In the genomic region with DNA sequence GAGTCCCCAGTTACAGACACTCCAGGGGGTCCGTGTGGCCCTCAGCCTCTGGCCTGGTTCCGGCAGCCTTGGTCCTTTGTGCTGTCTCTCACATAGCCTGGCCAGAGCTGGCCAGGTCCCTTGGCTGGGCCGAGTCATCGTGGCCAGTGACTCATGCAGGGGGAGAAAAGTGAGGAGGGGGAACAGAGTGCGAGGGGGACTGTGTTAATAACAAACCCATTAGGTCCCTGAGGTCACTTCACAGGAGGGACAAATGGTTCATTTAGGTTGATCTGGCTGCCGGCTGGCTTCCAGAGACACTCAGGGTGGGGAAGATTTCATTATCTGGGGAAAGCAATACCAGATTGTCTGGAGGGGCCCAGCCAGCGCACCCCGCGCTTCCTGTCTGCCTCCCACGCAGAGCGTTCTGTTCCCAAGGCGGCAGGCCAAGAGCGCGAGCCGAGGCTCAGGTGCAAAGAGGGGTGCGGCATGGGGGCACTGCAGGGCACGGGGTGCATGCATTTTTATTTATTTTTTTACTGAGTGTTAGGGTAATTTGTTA, we compare ENCODE assay signal across 1 cellular context.
TF ChIP-seq lines count a peak whose summit lies in the region.

No MANE protein-coding gene starts in this region.

TF ChIP-seq in K562, 482 proteins besides CTCF, POLR2A, EP300 and RAD21 (continued from another document):
- TF ChIP-seq, protein P1, sequence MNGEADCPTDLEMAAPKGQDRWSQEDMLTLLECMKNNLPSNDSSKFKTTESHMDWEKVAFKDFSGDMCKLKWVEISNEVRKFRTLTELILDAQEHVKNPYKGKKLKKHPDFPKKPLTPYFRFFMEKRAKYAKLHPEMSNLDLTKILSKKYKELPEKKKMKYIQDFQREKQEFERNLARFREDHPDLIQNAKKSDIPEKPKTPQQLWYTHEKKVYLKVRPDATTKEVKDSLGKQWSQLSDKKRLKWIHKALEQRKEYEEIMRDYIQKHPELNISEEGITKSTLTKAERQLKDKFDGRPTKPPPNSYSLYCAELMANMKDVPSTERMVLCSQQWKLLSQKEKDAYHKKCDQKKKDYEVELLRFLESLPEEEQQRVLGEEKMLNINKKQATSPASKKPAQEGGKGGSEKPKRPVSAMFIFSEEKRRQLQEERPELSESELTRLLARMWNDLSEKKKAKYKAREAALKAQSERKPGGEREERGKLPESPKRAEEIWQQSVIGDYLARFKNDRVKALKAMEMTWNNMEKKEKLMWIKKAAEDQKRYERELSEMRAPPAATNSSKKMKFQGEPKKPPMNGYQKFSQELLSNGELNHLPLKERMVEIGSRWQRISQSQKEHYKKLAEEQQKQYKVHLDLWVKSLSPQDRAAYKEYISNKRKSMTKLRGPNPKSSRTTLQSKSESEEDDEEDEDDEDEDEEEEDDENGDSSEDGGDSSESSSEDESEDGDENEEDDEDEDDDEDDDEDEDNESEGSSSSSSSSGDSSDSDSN (IDR thresholded peaks at IDR 0.05; ENCODE audit: borderline replicate concordance in 1 of 2, low read depth in 2 of 2, low read length in 2 of 2), result peak in 1 of 2 experiments; percentile 42; a peak in 1 of 4 replicates
- TF ChIP-seq, protein P2, sequence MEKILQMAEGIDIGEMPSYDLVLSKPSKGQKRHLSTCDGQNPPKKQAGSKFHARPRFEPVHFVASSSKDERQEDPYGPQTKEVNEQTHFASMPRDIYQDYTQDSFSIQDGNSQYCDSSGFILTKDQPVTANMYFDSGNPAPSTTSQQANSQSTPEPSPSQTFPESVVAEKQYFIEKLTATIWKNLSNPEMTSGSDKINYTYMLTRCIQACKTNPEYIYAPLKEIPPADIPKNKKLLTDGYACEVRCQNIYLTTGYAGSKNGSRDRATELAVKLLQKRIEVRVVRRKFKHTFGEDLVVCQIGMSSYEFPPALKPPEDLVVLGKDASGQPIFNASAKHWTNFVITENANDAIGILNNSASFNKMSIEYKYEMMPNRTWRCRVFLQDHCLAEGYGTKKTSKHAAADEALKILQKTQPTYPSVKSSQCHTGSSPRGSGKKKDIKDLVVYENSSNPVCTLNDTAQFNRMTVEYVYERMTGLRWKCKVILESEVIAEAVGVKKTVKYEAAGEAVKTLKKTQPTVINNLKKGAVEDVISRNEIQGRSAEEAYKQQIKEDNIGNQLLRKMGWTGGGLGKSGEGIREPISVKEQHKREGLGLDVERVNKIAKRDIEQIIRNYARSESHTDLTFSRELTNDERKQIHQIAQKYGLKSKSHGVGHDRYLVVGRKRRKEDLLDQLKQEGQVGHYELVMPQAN (IDR thresholded peaks at IDR 0.05; ENCODE audit: borderline replicate concordance), result 0 out of 2 replicates have a peak, but pooled peaks have one; percentile 21
- no peak for TF ChIP-seq SIN3A (IDR thresholded peaks at IDR 0.05; ENCODE audit: borderline replicate concordance in 2 of 2, control insufficient read depth in 1 of 2, low read depth in 2 of 2, low read length in 2 of 2)
- no peak for TF ChIP-seq ZNF764 (CRISPR knock-in tag; IDR thresholded peaks at IDR 0.05; ENCODE audit: low read depth)
- TF ChIP-seq, protein P3, sequence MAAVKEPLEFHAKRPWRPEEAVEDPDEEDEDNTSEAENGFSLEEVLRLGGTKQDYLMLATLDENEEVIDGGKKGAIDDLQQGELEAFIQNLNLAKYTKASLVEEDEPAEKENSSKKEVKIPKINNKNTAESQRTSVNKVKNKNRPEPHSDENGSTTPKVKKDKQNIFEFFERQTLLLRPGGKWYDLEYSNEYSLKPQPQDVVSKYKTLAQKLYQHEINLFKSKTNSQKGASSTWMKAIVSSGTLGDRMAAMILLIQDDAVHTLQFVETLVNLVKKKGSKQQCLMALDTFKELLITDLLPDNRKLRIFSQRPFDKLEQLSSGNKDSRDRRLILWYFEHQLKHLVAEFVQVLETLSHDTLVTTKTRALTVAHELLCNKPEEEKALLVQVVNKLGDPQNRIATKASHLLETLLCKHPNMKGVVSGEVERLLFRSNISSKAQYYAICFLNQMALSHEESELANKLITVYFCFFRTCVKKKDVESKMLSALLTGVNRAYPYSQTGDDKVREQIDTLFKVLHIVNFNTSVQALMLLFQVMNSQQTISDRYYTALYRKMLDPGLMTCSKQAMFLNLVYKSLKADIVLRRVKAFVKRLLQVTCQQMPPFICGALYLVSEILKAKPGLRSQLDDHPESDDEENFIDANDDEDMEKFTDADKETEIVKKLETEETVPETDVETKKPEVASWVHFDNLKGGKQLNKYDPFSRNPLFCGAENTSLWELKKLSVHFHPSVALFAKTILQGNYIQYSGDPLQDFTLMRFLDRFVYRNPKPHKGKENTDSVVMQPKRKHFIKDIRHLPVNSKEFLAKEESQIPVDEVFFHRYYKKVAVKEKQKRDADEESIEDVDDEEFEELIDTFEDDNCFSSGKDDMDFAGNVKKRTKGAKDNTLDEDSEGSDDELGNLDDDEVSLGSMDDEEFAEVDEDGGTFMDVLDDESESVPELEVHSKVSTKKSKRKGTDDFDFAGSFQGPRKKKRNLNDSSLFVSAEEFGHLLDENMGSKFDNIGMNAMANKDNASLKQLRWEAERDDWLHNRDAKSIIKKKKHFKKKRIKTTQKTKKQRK (IDR thresholded peaks at IDR 0.05; ENCODE audit: borderline replicate concordance, low read depth, low read length), result no peak
- TF ChIP-seq ZKSCAN8 (CRISPR knock-in tag; IDR thresholded peaks at IDR 0.05), result no peak
- peak; percentile 91 to 97 for TF ChIP-seq TBL1XR1 (IDR thresholded peaks at IDR 0.05; ENCODE audit: low read length in 2 of 2)
- no peak for TF ChIP-seq TEAD2 (tag; IDR thresholded peaks at IDR 0.05)
- TF ChIP-seq, protein P4, sequence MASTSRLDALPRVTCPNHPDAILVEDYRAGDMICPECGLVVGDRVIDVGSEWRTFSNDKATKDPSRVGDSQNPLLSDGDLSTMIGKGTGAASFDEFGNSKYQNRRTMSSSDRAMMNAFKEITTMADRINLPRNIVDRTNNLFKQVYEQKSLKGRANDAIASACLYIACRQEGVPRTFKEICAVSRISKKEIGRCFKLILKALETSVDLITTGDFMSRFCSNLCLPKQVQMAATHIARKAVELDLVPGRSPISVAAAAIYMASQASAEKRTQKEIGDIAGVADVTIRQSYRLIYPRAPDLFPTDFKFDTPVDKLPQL (IDR thresholded peaks at IDR 0.05; ENCODE audit: extremely low read depth, insufficient read length), result no peak
- TF ChIP-seq SRSF9 (IDR thresholded peaks at IDR 0.05; ENCODE audit: borderline replicate concordance, low read depth, low read length), result no peak
- TF ChIP-seq SRSF3 (IDR thresholded peaks at IDR 0.05; ENCODE audit: insufficient read depth, low read length), result no peak
- TF ChIP-seq NONO (IDR thresholded peaks at IDR 0.05; ENCODE audit: low read depth in 2 of 2, low read length in 1 of 2), result no peak
- TF ChIP-seq KLF6 (CRISPR knock-in tag; IDR thresholded peaks at IDR 0.05; ENCODE audit: borderline replicate concordance), result no peak
- peak; percentile 89 to 99 for TF ChIP-seq RCOR1 (IDR thresholded peaks at IDR 0.05; ENCODE audit: borderline replicate concordance in 1 of 2, low read depth in 2 of 2, low read length in 2 of 2)
- TF ChIP-seq ARHGAP35 (IDR thresholded peaks at IDR 0.05; ENCODE audit: partially characterized antibody), result no peak
- no peak for TF ChIP-seq BRD9 (IDR thresholded peaks at IDR 0.05; ENCODE audit: low read depth, partially characterized antibody)
- TF ChIP-seq, protein P5, sequence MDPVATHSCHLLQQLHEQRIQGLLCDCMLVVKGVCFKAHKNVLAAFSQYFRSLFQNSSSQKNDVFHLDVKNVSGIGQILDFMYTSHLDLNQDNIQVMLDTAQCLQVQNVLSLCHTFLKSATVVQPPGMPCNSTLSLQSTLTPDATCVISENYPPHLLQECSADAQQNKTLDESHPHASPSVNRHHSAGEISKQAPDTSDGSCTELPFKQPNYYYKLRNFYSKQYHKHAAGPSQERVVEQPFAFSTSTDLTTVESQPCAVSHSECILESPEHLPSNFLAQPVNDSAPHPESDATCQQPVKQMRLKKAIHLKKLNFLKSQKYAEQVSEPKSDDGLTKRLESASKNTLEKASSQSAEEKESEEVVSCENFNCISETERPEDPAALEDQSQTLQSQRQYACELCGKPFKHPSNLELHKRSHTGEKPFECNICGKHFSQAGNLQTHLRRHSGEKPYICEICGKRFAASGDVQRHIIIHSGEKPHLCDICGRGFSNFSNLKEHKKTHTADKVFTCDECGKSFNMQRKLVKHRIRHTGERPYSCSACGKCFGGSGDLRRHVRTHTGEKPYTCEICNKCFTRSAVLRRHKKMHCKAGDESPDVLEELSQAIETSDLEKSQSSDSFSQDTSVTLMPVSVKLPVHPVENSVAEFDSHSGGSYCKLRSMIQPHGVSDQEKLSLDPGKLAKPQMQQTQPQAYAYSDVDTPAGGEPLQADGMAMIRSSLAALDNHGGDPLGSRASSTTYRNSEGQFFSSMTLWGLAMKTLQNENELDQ (CRISPR knock-in tag; IDR thresholded peaks at IDR 0.05; ENCODE audit: borderline replicate concordance), result no peak
- TF ChIP-seq PYGO2 (tag; IDR thresholded peaks at IDR 0.05), result no peak
- TF ChIP-seq ZNF561 (CRISPR knock-in tag; conservative IDR thresholded peaks at IDR 0.05), result no peak
- TF ChIP-seq MCM5 (IDR thresholded peaks at IDR 0.05; ENCODE audit: low read depth), result no peak
- TF ChIP-seq, protein P6, sequence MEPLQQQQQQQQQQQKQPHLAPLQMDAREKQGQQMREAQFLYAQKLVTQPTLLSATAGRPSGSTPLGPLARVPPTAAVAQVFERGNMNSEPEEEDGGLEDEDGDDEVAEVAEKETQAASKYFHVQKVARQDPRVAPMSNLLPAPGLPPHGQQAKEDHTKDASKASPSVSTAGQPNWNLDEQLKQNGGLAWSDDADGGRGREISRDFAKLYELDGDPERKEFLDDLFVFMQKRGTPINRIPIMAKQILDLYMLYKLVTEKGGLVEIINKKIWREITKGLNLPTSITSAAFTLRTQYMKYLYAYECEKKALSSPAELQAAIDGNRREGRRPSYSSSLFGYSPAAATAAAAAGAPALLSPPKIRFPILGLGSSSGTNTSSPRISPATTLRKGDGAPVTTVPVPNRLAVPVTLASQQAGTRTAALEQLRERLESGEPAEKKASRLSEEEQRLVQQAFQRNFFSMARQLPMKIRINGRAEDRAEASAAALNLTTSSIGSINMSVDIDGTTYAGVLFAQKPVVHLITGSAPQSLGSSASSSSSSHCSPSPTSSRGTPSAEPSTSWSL (CRISPR knock-in tag; IDR thresholded peaks at IDR 0.05; ENCODE audit: borderline replicate concordance), result no peak
- TF ChIP-seq, protein P7, sequence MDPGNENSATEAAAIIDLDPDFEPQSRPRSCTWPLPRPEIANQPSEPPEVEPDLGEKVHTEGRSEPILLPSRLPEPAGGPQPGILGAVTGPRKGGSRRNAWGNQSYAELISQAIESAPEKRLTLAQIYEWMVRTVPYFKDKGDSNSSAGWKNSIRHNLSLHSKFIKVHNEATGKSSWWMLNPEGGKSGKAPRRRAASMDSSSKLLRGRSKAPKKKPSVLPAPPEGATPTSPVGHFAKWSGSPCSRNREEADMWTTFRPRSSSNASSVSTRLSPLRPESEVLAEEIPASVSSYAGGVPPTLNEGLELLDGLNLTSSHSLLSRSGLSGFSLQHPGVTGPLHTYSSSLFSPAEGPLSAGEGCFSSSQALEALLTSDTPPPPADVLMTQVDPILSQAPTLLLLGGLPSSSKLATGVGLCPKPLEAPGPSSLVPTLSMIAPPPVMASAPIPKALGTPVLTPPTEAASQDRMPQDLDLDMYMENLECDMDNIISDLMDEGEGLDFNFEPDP (CRISPR knock-in tag; IDR thresholded peaks at IDR 0.05), result no peak
- TF ChIP-seq NCOA4 (IDR thresholded peaks at IDR 0.05; ENCODE audit: partially characterized antibody), result no peak
- no peak for TF ChIP-seq POLR2H (tag; IDR thresholded peaks at IDR 0.05; ENCODE audit: low read depth)
- TF ChIP-seq PHTF2 (CRISPR knock-in tag; IDR thresholded peaks at IDR 0.05), result no peak
- TF ChIP-seq ZNF140 (CRISPR knock-in tag; IDR thresholded peaks at IDR 0.05), result no peak
- TF ChIP-seq NBN (IDR thresholded peaks at IDR 0.05; ENCODE audit: low read depth), result peak; percentile 73
- TF ChIP-seq YBX1 (IDR thresholded peaks at IDR 0.05), result no peak
- no peak for TF ChIP-seq ZNF347 (CRISPR knock-in tag; IDR thresholded peaks at IDR 0.05; ENCODE audit: low read depth)
- TF ChIP-seq, protein P8, sequence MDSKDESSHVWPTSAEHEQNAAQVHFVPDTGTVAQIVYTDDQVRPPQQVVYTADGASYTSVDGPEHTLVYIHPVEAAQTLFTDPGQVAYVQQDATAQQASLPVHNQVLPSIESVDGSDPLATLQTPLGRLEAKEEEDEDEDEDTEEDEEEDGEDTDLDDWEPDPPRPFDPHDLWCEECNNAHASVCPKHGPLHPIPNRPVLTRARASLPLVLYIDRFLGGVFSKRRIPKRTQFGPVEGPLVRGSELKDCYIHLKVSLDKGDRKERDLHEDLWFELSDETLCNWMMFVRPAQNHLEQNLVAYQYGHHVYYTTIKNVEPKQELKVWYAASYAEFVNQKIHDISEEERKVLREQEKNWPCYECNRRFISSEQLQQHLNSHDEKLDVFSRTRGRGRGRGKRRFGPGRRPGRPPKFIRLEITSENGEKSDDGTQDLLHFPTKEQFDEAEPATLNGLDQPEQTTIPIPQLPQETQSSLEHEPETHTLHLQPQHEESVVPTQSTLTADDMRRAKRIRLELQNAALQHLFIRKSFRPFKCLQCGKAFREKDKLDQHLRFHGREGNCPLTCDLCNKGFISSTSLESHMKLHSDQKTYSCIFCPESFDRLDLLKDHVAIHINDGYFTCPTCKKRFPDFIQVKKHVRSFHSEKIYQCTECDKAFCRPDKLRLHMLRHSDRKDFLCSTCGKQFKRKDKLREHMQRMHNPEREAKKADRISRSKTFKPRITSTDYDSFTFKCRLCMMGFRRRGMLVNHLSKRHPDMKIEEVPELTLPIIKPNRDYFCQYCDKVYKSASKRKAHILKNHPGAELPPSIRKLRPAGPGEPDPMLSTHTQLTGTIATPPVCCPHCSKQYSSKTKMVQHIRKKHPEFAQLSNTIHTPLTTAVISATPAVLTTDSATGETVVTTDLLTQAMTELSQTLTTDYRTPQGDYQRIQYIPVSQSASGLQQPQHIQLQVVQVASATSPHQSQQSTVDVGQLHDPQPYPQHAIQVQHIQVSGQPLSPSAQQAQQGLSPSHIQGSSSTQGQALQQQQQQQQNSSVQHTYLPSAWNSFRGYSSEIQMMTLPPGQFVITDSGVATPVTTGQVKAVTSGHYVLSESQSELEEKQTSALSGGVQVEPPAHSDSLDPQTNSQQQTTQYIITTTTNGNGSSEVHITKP (IDR thresholded peaks at IDR 0.05; ENCODE audit: partially characterized antibody), result peak; percentile 80
- TF ChIP-seq PHF8 (IDR thresholded peaks at IDR 0.05; ENCODE audit: borderline replicate concordance, low read length), result no peak; the same call in 1 of the 2 replicates
- TF ChIP-seq, protein P9, sequence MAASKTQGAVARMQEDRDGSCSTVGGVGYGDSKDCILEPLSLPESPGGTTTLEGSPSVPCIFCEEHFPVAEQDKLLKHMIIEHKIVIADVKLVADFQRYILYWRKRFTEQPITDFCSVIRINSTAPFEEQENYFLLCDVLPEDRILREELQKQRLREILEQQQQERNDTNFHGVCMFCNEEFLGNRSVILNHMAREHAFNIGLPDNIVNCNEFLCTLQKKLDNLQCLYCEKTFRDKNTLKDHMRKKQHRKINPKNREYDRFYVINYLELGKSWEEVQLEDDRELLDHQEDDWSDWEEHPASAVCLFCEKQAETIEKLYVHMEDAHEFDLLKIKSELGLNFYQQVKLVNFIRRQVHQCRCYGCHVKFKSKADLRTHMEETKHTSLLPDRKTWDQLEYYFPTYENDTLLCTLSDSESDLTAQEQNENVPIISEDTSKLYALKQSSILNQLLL (CRISPR knock-in tag; IDR thresholded peaks at IDR 0.05; ENCODE audit: borderline replicate concordance), result no peak
